2 cellular contexts compared by ENCODE assay signal in the genomic region with DNA sequence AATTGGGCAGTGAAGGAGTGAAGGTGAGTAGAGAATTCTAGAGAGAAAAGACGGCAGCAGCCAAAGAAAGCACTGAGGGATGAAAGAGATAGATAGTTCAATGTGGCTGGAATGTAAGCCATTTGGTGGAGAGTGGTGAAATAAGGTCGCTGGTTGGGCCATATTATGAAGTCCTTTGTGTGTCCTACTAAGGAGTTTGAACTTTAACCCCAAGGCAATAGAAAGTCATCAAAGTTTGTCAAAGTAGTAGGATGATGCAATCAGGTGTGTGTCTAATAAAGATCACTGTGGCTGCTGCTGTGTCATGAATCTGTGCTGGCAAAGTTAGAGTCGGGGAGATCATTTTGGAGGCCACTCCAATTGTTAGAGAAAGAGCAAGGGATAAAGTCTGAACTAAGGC.
A peak's percentile ranks its signal among the peaks of the same experiment; 100 is the strongest.
TF ChIP-seq lines count a peak whose summit lies in the region.

No MANE protein-coding gene starts in this region.

TF ChIP-seq in A549, 52 proteins besides CTCF, POLR2A, EP300 and RAD21:
- TF ChIP-seq RFX5 (IDR thresholded peaks at IDR 0.05): no peak
- no peak for TF ChIP-seq ZFP36 (IDR thresholded peaks at IDR 0.05; ENCODE audit: borderline replicate concordance, partially characterized antibody)
- no peak for TF ChIP-seq KDM5A (IDR thresholded peaks at IDR 0.05)
- TF ChIP-seq HMGXB4 (CRISPR knock-in tag; IDR thresholded peaks at IDR 0.05; ENCODE audit: borderline replicate concordance): no peak
- no peak for TF ChIP-seq POLR2AphosphoS2 (conservative IDR thresholded peaks at IDR 0.05; ENCODE audit: low read length)
- TF ChIP-seq USF2 (IDR thresholded peaks at IDR 0.05): no peak
- TF ChIP-seq NFE2L2 (conservative IDR thresholded peaks at IDR 0.05; ENCODE audit: low read length): no peak
- TF ChIP-seq, protein P1, sequence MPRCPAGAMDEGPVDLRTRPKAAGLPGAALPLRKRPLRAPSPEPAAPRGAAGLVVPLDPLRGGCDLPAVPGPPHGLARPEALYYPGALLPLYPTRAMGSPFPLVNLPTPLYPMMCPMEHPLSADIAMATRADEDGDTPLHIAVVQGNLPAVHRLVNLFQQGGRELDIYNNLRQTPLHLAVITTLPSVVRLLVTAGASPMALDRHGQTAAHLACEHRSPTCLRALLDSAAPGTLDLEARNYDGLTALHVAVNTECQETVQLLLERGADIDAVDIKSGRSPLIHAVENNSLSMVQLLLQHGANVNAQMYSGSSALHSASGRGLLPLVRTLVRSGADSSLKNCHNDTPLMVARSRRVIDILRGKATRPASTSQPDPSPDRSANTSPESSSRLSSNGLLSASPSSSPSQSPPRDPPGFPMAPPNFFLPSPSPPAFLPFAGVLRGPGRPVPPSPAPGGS (IDR thresholded peaks at IDR 0.05): no peak
- TF ChIP-seq FOXS1 (CRISPR knock-in tag; IDR thresholded peaks at IDR 0.05): no peak
- TF ChIP-seq NPAS2 (CRISPR knock-in tag; IDR thresholded peaks at IDR 0.05; ENCODE audit: borderline replicate concordance): no peak
- no peak for TF ChIP-seq HOXA7 (CRISPR knock-in tag; IDR thresholded peaks at IDR 0.05)
- no peak for TF ChIP-seq HDAC2 (IDR thresholded peaks at IDR 0.05)
- TF ChIP-seq CHD4 (IDR thresholded peaks at IDR 0.05; ENCODE audit: borderline replicate concordance): no peak
- no peak for TF ChIP-seq ZC3H11A (IDR thresholded peaks at IDR 0.05)
- no peak for TF ChIP-seq HOXB5 (CRISPR knock-in tag; IDR thresholded peaks at IDR 0.05)
- no peak for TF ChIP-seq HEYL (CRISPR knock-in tag; IDR thresholded peaks at IDR 0.05)
- TF ChIP-seq, protein P2, sequence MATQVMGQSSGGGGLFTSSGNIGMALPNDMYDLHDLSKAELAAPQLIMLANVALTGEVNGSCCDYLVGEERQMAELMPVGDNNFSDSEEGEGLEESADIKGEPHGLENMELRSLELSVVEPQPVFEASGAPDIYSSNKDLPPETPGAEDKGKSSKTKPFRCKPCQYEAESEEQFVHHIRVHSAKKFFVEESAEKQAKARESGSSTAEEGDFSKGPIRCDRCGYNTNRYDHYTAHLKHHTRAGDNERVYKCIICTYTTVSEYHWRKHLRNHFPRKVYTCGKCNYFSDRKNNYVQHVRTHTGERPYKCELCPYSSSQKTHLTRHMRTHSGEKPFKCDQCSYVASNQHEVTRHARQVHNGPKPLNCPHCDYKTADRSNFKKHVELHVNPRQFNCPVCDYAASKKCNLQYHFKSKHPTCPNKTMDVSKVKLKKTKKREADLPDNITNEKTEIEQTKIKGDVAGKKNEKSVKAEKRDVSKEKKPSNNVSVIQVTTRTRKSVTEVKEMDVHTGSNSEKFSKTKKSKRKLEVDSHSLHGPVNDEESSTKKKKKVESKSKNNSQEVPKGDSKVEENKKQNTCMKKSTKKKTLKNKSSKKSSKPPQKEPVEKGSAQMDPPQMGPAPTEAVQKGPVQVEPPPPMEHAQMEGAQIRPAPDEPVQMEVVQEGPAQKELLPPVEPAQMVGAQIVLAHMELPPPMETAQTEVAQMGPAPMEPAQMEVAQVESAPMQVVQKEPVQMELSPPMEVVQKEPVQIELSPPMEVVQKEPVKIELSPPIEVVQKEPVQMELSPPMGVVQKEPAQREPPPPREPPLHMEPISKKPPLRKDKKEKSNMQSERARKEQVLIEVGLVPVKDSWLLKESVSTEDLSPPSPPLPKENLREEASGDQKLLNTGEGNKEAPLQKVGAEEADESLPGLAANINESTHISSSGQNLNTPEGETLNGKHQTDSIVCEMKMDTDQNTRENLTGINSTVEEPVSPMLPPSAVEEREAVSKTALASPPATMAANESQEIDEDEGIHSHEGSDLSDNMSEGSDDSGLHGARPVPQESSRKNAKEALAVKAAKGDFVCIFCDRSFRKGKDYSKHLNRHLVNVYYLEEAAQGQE (IDR thresholded peaks at IDR 0.05): no peak
- no peak for TF ChIP-seq CHD2 (IDR thresholded peaks at IDR 0.05; ENCODE audit: low read length, partially characterized antibody)
- TF ChIP-seq CBX2 (IDR thresholded peaks at IDR 0.05; ENCODE audit: borderline replicate concordance, low read depth): no peak
- TF ChIP-seq JUNB (IDR thresholded peaks at IDR 0.05): peak; percentile 15; the same call in 1 of the 2 replicates
- TF ChIP-seq MAZ (IDR thresholded peaks at IDR 0.05; ENCODE audit: borderline replicate concordance, low read depth, low read length): no peak
- TF ChIP-seq MYC (IDR thresholded peaks at IDR 0.05; ENCODE audit: borderline replicate concordance, low read length): no peak
- no peak for TF ChIP-seq HOXB13 (CRISPR knock-in tag; IDR thresholded peaks at IDR 0.05; ENCODE audit: low read depth)
- TF ChIP-seq FOSL2 (IDR thresholded peaks at IDR 0.05): no peak
- TF ChIP-seq FOSL2 (CRISPR knock-in tag; IDR thresholded peaks at IDR 0.05): peak; percentile 57
- peak; percentile 84 to 92; a peak in 3 of 4 replicates for TF ChIP-seq CEBPB (IDR thresholded peaks at IDR 0.05)
- peak; percentile 12 for TF ChIP-seq MAFK (IDR thresholded peaks at IDR 0.05; ENCODE audit: partially characterized antibody)

TF ChIP-seq in HepG2, 621 proteins besides CTCF, POLR2A, EP300 and RAD21 (continues in another document):
- TF ChIP-seq NR1H2 (CRISPR knock-in tag; IDR thresholded peaks at IDR 0.05; ENCODE audit: borderline replicate concordance, low read depth) (no peak), ELF4 (CRISPR knock-in tag; IDR thresholded peaks at IDR 0.05; ENCODE audit: borderline replicate concordance) (no peak), ZNF788 (CRISPR knock-in tag; IDR thresholded peaks at IDR 0.05; ENCODE audit: borderline replicate concordance) (no peak), TOE1 (CRISPR knock-in tag; IDR thresholded peaks at IDR 0.05) (no peak), ZNF430 (CRISPR knock-in tag; IDR thresholded peaks at IDR 0.05) (no peak), ZBTB7A (CRISPR knock-in tag; IDR thresholded peaks at IDR 0.05) (no peak), ATF7-NPFF (CRISPR knock-in tag; IDR thresholded peaks at IDR 0.05; ENCODE audit: low read depth) (no peak), ZBTB21 (CRISPR knock-in tag; IDR thresholded peaks at IDR 0.05) (peak; percentile 49; the same call in 1 of the 2 replicates), E2F5 (CRISPR knock-in tag; conservative IDR thresholded peaks at IDR 0.05) (no peak), ZNF772 (CRISPR knock-in tag; IDR thresholded peaks at IDR 0.05) (no peak), ATM (IDR thresholded peaks at IDR 0.05; ENCODE audit: borderline replicate concordance) (no peak), DBP (CRISPR knock-in tag; IDR thresholded peaks at IDR 0.05; ENCODE audit: not compliant biosample characterization) (no peak), ZNF451 (CRISPR knock-in tag; IDR thresholded peaks at IDR 0.05) (no peak), ZNF414 (CRISPR knock-in tag; IDR thresholded peaks at IDR 0.05) (no peak), KLF9 (CRISPR knock-in tag; IDR thresholded peaks at IDR 0.05; ENCODE audit: low read depth) (0 out of 2 replicates have a peak, but pooled peaks have one; percentile 58), IRF2 (CRISPR knock-in tag; IDR thresholded peaks at IDR 0.05) (peak; percentile 76), MED13 (CRISPR knock-in tag; IDR thresholded peaks at IDR 0.05) (no peak), CENPT (CRISPR knock-in tag; IDR thresholded peaks at IDR 0.05; ENCODE audit: low read depth) (no peak), ZNF318 (CRISPR knock-in tag; IDR thresholded peaks at IDR 0.05) (no peak), ZNF382 (CRISPR knock-in tag; IDR thresholded peaks at IDR 0.05; ENCODE audit: borderline replicate concordance) (no peak), ZNF142 (CRISPR knock-in tag; IDR thresholded peaks at IDR 0.05) (no peak)
